ENCODE assay signal across 11 cellular contexts in the genomic region with DNA sequence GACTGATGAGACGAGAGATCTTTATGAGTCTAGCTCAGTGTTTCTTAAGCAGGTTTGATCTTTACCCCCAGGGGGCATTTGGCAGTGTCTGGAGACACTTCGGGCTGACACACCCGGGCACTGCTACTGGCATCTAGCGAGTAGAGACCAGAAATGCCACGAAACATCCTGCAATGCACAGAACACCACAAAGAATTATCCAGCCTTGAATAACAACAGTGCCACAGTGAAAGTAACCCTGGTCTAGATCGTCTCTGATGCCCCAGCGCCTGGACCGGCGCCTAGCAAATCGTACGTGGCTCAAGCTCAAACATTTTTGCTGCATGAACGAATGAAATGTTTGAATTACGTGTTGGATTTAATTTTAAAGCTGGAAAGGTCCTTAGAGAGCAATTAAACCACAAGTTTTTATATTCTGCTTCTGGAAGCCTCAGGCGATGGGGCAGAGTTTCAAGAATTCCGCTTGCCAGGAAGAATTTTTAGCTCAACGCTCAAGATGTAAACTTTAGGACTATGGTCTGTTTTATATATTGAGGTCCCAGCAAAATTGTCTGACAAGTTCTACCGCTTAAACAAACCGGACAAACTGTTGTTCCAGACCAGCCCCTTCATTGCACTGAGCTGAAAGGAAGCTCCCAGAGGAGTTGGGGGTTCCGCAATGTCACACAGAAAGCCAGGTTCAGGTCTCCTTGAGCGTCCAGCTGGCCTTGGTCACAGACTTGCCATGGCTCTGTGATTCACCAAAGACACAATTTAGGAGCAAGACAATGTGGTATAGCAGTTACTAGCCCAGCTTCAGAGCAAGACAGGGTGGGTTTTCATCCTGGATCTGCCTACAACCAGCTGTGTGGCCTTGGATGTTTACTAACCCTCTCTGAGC.
DNase-seq lines count a peak whose midpoint lies in the region; ATAC-seq, FAIRE-seq and TF ChIP-seq lines count a peak whose summit lies in the region.
"Had no signal": no experiment of that assay in that cellular context is flagged by ENCODE, and none has a peak within 500 bp of the region (broad histone marks: within the 10 kb centered on the region; RNA-seq: fewer than 3 reads in every experiment).

No MANE protein-coding gene starts in this region.

- H3K27me3 ChIP-seq in DND-41 (ENCODE audit: insufficient read depth, low read length, poor library complexity) (no peaks in the 10 kb centered on the region), rectal smooth muscle tissue (ENCODE audit: control insufficient read depth, insufficient read depth, low read length) (no peaks in the 10 kb centered on the region), WERI-Rb-1 (ENCODE audit: insufficient read depth, low read depth, severe bottlenecking) (no peaks in the 10 kb centered on the region)

- H3K27ac ChIP-seq in DND-41 (ENCODE audit: low read length) = no peak overlapping the region
- H3K27ac ChIP-seq in rectal smooth muscle tissue (ENCODE audit: low read depth, low read length) = peak overlapping the region; percentile 87
- H3K27ac ChIP-seq in WERI-Rb-1 = no peak overlapping the region

- no peak for FAIRE-seq in RCC 7860 (lab: Jason Lieb, UNC)

- H3K4me2 ChIP-seq in DND-41 (ENCODE audit: insufficient read depth, low read length) = no peak overlapping the region

- no peaks in the 10 kb centered on the region for H4K20me1 ChIP-seq in DND-41 (ENCODE audit: insufficient read depth, low read length)

- ATAC-seq in DND-41 (ENCODE audit: insufficient read depth, low read depth) = no peak
- ATAC-seq in HG02759 (IDR thresholded peaks at IDR 0.05; ENCODE audit: unreplicated experiment) = no peak

- no peaks in the 10 kb centered on the region for H3K36me3 ChIP-seq in DND-41 (ENCODE audit: insufficient read depth, low read length)
- no peaks in the 10 kb centered on the region for H3K36me3 ChIP-seq in rectal smooth muscle tissue (ENCODE audit: control insufficient read depth, insufficient read depth, low read length)
- H3K36me3 ChIP-seq in WERI-Rb-1 = no peaks in the 10 kb centered on the region

- H3K4me1 ChIP-seq in DND-41 (ENCODE audit: insufficient read depth, low read length) = no peaks in the 10 kb centered on the region
- peaks cover 24% of the 10 kb centered on the region for H3K4me1 ChIP-seq in rectal smooth muscle tissue (ENCODE audit: control insufficient read depth, insufficient read depth, low read length)

- peak; percentile 4 for TF ChIP-seq CTCF in DND-41 (IDR thresholded peaks at IDR 0.05; ENCODE audit: borderline replicate concordance, extremely low read depth, low read length, poor library complexity, severe bottlenecking)
- no peak for TF ChIP-seq CTCF in WERI-Rb-1 (IDR thresholded peaks at IDR 0.05; ENCODE audit: low read depth, low read length)

- H3K79me2 ChIP-seq in DND-41 (ENCODE audit: insufficient read depth, low read length) = no peaks in the 10 kb centered on the region

- H3K4me3 ChIP-seq in DND-41 (ENCODE audit: low read depth in 1 of 2, low read length in 2 of 2) (no peak overlapping the region), rectal smooth muscle tissue (ENCODE audit: low read length) (peak overlapping the region; percentile 29), WERI-Rb-1 (ENCODE audit: low read depth, low read length) (no peak overlapping the region)

- H3K9ac ChIP-seq in DND-41 (ENCODE audit: low read depth, low read length) = no peak overlapping the region
- no peak overlapping the region for H3K9ac ChIP-seq in rectal smooth muscle tissue (ENCODE audit: low read length)

- H3K9me3 ChIP-seq in DND-41 (ENCODE audit: insufficient read depth, low read length, severe bottlenecking) (no peaks in the 10 kb centered on the region), WERI-Rb-1 (ENCODE audit: severe bottlenecking) (no peaks in the 10 kb centered on the region)

- H2AFZ ChIP-seq in DND-41 (ENCODE audit: low read depth, low read length) = no peak overlapping the region

- peak; percentile 8 for DNase-seq in DND-41
- DNase-seq in RCC 7860 (ENCODE audit: low spot score) = peak; percentile 7
- peak; percentile 81 for DNase-seq in fibroblast of gingiva (ENCODE audit: low read depth)
- no peak for DNase-seq in activated T-cell treated with anti-CD3 and anti-CD28 coated beads, Interleukin-2, amount 50 U/mL, for 48 hours
- DNase-seq in WERI-Rb-1 = no peak
- no peak for DNase-seq in OCI-M2 (lab: John Stamatoyannopoulos, UW; ENCODE audit: unreplicated experiment)
- DNase-seq: activated CD4-positive, alpha-beta memory T cell treated with anti-CD3 and anti-CD28 coated beads for 36 hours; effector CD4-positive, alpha-beta T cell; substantia nigra had no signal

Comparison
In these comparisons a context has a peak if more than half of its experiments do, and no peak if none do; other contexts are left out.
1. DNase-seq: peak in DND-41 (single experiment), RCC 7860 (single experiment) and fibroblast of gingiva (single experiment); none in activated T-cell treated with anti-CD3 and anti-CD28 coated beads, Interleukin-2, amount 50 U/mL, for 48 hours (0 of 2), WERI-Rb-1 (single experiment) and OCI-M2 (single experiment).